In genomic region chr2:30713698-30714097, GRCh38 we compare ENCODE assay signal across 14 cellular contexts.
A peak's percentile ranks its signal among the peaks of the same experiment; 100 is the strongest.
DNase-seq lines count a peak whose midpoint lies in the region; ATAC-seq and TF ChIP-seq lines count a peak whose summit lies in the region.
"Had no signal": no experiment of that assay in that cellular context is flagged by ENCODE, and none has a peak within 500 bp of the region (broad histone marks: within the 10 kb centered on the region; RNA-seq: fewer than 3 reads in every experiment).

No MANE protein-coding gene starts in this region.

- no peaks in the 10 kb centered on the region for H3K79me2 ChIP-seq in SK-N-SH (ENCODE audit: insufficient read depth)

- H3F3A ChIP-seq in SK-N-SH (replicated peaks; ENCODE audit: insufficient read depth): no peaks in the 10 kb centered on the region

- TF ChIP-seq CTCF in SK-N-SH (IDR thresholded peaks at IDR 0.05) (no peak), osteocyte (IDR thresholded peaks at IDR 0.05) (no peak)

- TF ChIP-seq EP300 in SK-N-SH (IDR thresholded peaks at IDR 0.05; ENCODE audit: borderline replicate concordance in 1 of 2, low read depth in 1 of 2, low read length in 1 of 2): no peak

- H3K4me3 Mint-ChIP-seq in activated T-helper 17 cell treated with anti-CD3 and anti-CD28 coated beads, Interleukin-2, amount 50 U/mL, for 72 hours: no peak overlapping the region
- no peak overlapping the region for H3K4me3 Mint-ChIP-seq in osteocyte (ENCODE audit: unreplicated experiment)
- H3K4me3 Mint-ChIP-seq: activated naive CD4-positive, alpha-beta T cell treated with anti-CD3 and anti-CD28 coated beads for 36 hours; nephron progenitor cell had no signal

- ATAC-seq in SK-N-SH treated with all-trans-retinoic acid at 6 μM for 48 hours (no peak; the same call in 2 of the 3 replicates), HG02973 (IDR thresholded peaks at IDR 0.05; ENCODE audit: unreplicated experiment) (peak; percentile 4), GM21786 (IDR thresholded peaks at IDR 0.05; ENCODE audit: unreplicated experiment) (no peak)
- no peak for ATAC-seq in activated T-helper 17 cell treated with anti-CD3 and anti-CD28 coated beads, Interleukin-2, amount 50 U/mL, for 72 hours (replicated peaks)

- H3K36me3 ChIP-seq in SK-N-SH (replicated peaks in 1 of 2; ENCODE audit: control insufficient read depth in 1 of 2, insufficient read depth in 2 of 2, low read length in 1 of 2): no peaks in the 10 kb centered on the region
- H3K36me3 ChIP-seq: left lung, tibial artery had no signal

- no peaks in the 10 kb centered on the region for H3K4me1 Mint-ChIP-seq in activated T-helper 17 cell treated with anti-CD3 and anti-CD28 coated beads, Interleukin-2, amount 50 U/mL, for 72 hours
- H3K4me1 Mint-ChIP-seq in osteocyte (ENCODE audit: unreplicated experiment): no peaks in the 10 kb centered on the region
- H3K4me1 Mint-ChIP-seq: nephron progenitor cell had no signal

- no peaks in the 10 kb centered on the region for H4K20me1 ChIP-seq in SK-N-SH (ENCODE audit: insufficient read depth)

- no peaks in the 10 kb centered on the region for H3K9me3 Mint-ChIP-seq in activated T-helper 17 cell treated with anti-CD3 and anti-CD28 coated beads, Interleukin-2, amount 50 U/mL, for 72 hours
- no peaks in the 10 kb centered on the region for H3K9me3 Mint-ChIP-seq in osteocyte (ENCODE audit: unreplicated experiment)
- H3K9me3 Mint-ChIP-seq: activated naive CD4-positive, alpha-beta T cell treated with anti-CD3 and anti-CD28 coated beads for 36 hours had no signal

- H3K4me2 ChIP-seq in SK-N-SH: no peak overlapping the region

- no peaks in the 10 kb centered on the region for H3K27me3 ChIP-seq in SK-N-SH (ENCODE audit: insufficient read depth)
- H3K27me3 ChIP-seq: left lung, tibial artery had no signal

- TF ChIP-seq RAD21 in SK-N-SH (IDR thresholded peaks at IDR 0.05; ENCODE audit: low read length): no peak

- 100% methylated on average over 3 of the region's 3 CpGs for WGBS in SK-N-SH (ENCODE audit: low lambda C conversion rate)

- POLR2A ChIA-PET in SK-N-SH (lab: Yijun Ruan, JAX): no interaction called here

- no peaks in the 10 kb centered on the region for H3K36me3 Mint-ChIP-seq in activated T-helper 17 cell treated with anti-CD3 and anti-CD28 coated beads, Interleukin-2, amount 50 U/mL, for 72 hours (ENCODE audit: low read depth)
- no peaks in the 10 kb centered on the region for H3K36me3 Mint-ChIP-seq in osteocyte (ENCODE audit: unreplicated experiment)

- no peaks in the 10 kb centered on the region for H3K27me3 Mint-ChIP-seq in activated T-helper 17 cell treated with anti-CD3 and anti-CD28 coated beads, Interleukin-2, amount 50 U/mL, for 72 hours
- peaks cover 25% of the 10 kb centered on the region for H3K27me3 Mint-ChIP-seq in osteocyte (ENCODE audit: unreplicated experiment)

- CTCF ChIA-PET in SK-N-SH (lab: Yijun Ruan, JAX): interaction anchor here (0.6 to 16.8 kb wide), 59 partner anchors 8 to 809 kb away, joined by 3 to 573 read pairs (median 4); partner anchors contain the start of genes EHD3, GALNT14 and LBH

- DNase-seq in SK-N-SH: no peak
- peak; percentile 77 for DNase-seq in osteocyte (ENCODE audit: extremely low spot score, unreplicated experiment)
- no peak for DNase-seq in stimulated activated CD8-positive, alpha-beta memory T cell treated with anti-CD3 and anti-CD28 coated beads, Interleukin-4, amount 100 ng/mL, for 48 hours
- DNase-seq in SIG-M5 (lab: John Stamatoyannopoulos, UW): no peak

- no peaks in the 10 kb centered on the region for H3K9me3 ChIP-seq in SK-N-SH
- H3K9me3 ChIP-seq: left lung, tibial artery had no signal

- H3K4me3 ChIP-seq in SK-N-SH (ENCODE audit: low read depth in 2 of 2, low read length in 1 of 2): no peak overlapping the region
- H3K4me3 ChIP-seq: left lung, SK-N-MC, tibial artery had no signal

- no peak overlapping the region; the same call in 1 of the 2 replicates for H3K9ac ChIP-seq in SK-N-SH

- H3K4me1 ChIP-seq in SK-N-SH (ENCODE audit: control insufficient read depth in 1 of 2, insufficient read depth in 2 of 2, low read depth in 1 of 2, low read length in 1 of 2): no peaks in the 10 kb centered on the region; a peak in 1 of 4 replicates

- no peaks in the 10 kb centered on the region for H3K9me2 ChIP-seq in SK-N-SH

- H3K27ac ChIP-seq in SK-N-SH (ENCODE audit: low read depth in 2 of 2, low read length in 1 of 2): no peak overlapping the region
- H3K27ac ChIP-seq: 22Rv1, SK-N-MC, tibial artery had no signal

- peak overlapping the region; percentile 76; the same call in 1 of the 2 replicates for H2AFZ ChIP-seq in SK-N-SH (ENCODE audit: low read depth)

- H3K27ac Mint-ChIP-seq in activated T-helper 17 cell treated with anti-CD3 and anti-CD28 coated beads, Interleukin-2, amount 50 U/mL, for 72 hours: peak overlapping the region; percentile 66
- no peak overlapping the region for H3K27ac Mint-ChIP-seq in osteocyte (ENCODE audit: unreplicated experiment)
- H3K27ac Mint-ChIP-seq: activated naive CD4-positive, alpha-beta T cell treated with anti-CD3 and anti-CD28 coated beads for 36 hours; nephron progenitor cell had no signal

TF ChIP-seq in SK-N-SH, 30 proteins besides CTCF, POLR2A, EP300 and RAD21:
- TF ChIP-seq FOXJ3 (CRISPR knock-in tag; IDR thresholded peaks at IDR 0.05) (no peak), SMC3 (IDR thresholded peaks at IDR 0.05; ENCODE audit: low read depth, low read length) (no peak), TCF12 (IDR thresholded peaks at IDR 0.05) (no peak), RFX5 (IDR thresholded peaks at IDR 0.05; ENCODE audit: low read length) (no peak), FOSL2 (IDR thresholded peaks at IDR 0.05; ENCODE audit: borderline replicate concordance, low read depth) (no peak), NFIC (IDR thresholded peaks at IDR 0.05; ENCODE audit: borderline replicate concordance) (no peak), ELF1 (IDR thresholded peaks at IDR 0.05) (no peak), POLR2AphosphoS5 (IDR thresholded peaks at IDR 0.05; ENCODE audit: low read depth, low read length) (no peak), TAF1 (IDR thresholded peaks at IDR 0.05; ENCODE audit: borderline replicate concordance, low read depth, low read length) (no peak)
- TF ChIP-seq, protein P1, sequence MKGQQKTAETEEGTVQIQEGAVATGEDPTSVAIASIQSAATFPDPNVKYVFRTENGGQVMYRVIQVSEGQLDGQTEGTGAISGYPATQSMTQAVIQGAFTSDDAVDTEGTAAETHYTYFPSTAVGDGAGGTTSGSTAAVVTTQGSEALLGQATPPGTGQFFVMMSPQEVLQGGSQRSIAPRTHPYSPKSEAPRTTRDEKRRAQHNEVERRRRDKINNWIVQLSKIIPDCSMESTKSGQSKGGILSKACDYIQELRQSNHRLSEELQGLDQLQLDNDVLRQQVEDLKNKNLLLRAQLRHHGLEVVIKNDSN (IDR thresholded peaks at IDR 0.05; ENCODE audit: borderline replicate concordance, low read depth): no peak

TF ChIP-seq in SK-N-SH treated with all-trans-retinoic acid at 6 μM for 48 hours, 23 proteins besides CTCF, POLR2A, EP300 and RAD21:
- TF ChIP-seq, protein P2, sequence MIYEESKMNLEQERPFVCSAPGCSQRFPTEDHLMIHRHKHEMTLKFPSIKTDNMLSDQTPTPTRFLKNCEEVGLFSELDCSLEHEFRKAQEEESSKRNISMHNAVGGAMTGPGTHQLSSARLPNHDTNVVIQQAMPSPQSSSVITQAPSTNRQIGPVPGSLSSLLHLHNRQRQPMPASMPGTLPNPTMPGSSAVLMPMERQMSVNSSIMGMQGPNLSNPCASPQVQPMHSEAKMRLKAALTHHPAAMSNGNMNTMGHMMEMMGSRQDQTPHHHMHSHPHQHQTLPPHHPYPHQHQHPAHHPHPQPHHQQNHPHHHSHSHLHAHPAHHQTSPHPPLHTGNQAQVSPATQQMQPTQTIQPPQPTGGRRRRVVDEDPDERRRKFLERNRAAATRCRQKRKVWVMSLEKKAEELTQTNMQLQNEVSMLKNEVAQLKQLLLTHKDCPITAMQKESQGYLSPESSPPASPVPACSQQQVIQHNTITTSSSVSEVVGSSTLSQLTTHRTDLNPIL (CRISPR knock-in tag; IDR thresholded peaks at IDR 0.05; ENCODE audit: low read depth): no peak
